In genomic region chr2:233061007-233061590, GRCh38 we compare ENCODE assay signal across 8 cellular contexts. TPM values are rescaled to one million over a fixed set of nuclear protein-coding genes. Genes with fewer than 3 reads are reported as not detected.
DNase-seq lines count a peak whose midpoint lies in the region; ATAC-seq, FAIRE-seq and TF ChIP-seq lines count a peak whose summit lies in the region.

No MANE protein-coding gene starts in this region.

- BruUV-seq in endothelial cell of umbilical vein (replicated peaks; lab: Mats Ljungman, UMichigan) = no TSS peak

- no peak for ATAC-seq in GM21529 (IDR thresholded peaks at IDR 0.05; ENCODE audit: unreplicated experiment)

- peak overlapping the region; percentile 75 for H3K4me2 ChIP-seq in endothelial cell of umbilical vein (ENCODE audit: insufficient read depth, low read length)

- H3K27me3 ChIP-seq in endothelial cell of umbilical vein (ENCODE audit: control insufficient read depth in 2 of 2, insufficient read depth in 2 of 2, low read length in 2 of 2) = no peaks in the 10 kb centered on the region

- CTCF ChIA-PET in endothelial cell of umbilical vein (lab: Charles Lee) = interaction anchor here (0.6 to 4.3 kb wide), 15 partner anchors 8 to 251 kb away, joined by 3 to 30 read pairs (median 5); partner anchors contain the start of gene ATG16L1

- H3K9me1 ChIP-seq in endothelial cell of umbilical vein (replicated peaks; ENCODE audit: control insufficient read depth, extremely low read depth, insufficient read depth, low read length) = no peaks in the 10 kb centered on the region

- peak overlapping the region; percentile 21 to 65 (median 55) for H3K4me3 ChIP-seq in endothelial cell of umbilical vein (replicated peaks in 1 of 3; ENCODE audit: insufficient read depth in 1 of 3, low read depth in 1 of 3, low read length in 3 of 3)

- POLR2A ChIA-PET in endothelial cell of umbilical vein (lab: Charles Lee) = interaction anchor here (1.4 to 1.6 kb wide), 2 partner anchors 9 to 15 kb away, joined by 6 to 7 read pairs; no protein-coding TSS in a partner anchor

- peak overlapping the region; percentile 1 for H2AFZ ChIP-seq in endothelial cell of umbilical vein (ENCODE audit: low read depth, low read length)

- peak; percentile 15 for FAIRE-seq in endothelial cell of umbilical vein (lab: Jason Lieb, UNC)

- H3K36me3 ChIP-seq in KOPT-K1 (ENCODE audit: insufficient read depth, low read length) (peaks cover 38% of the 10 kb centered on the region), endothelial cell of umbilical vein (ENCODE audit: control insufficient read depth in 2 of 2, extremely low read depth in 1 of 2, insufficient read depth in 2 of 2, low read length in 2 of 2) (peaks cover 0 to 4% of the 10 kb centered on the region in 2 experiments)

- no peak for TF ChIP-seq POLR2A in endothelial cell of umbilical vein (IDR thresholded peaks at IDR 0.05; ENCODE audit: low read depth, low read length)

- intact Hi-C loops in endothelial cell of umbilical vein (cut with micrococcal nuclease) = loop anchor here (1.0 to 2.0 kb wide), 3 partner anchors 16 to 190 kb away; partner anchors contain the start of gene ATG16L1

- DNase-seq in activated CD4-positive, alpha-beta T cell treated with anti-CD3 and anti-CD28 coated beads for 48 hours = peak; percentile 59
- no peak for DNase-seq in activated CD4-positive, alpha-beta T cell treated with anti-CD3 and anti-CD28 coated beads for 1 hour
- DNase-seq in endothelial cell of umbilical vein (ENCODE audit: low read depth, low spot score) = peak; percentile 40
- peak in 1 of 49 donors; percentile 23 for DNase-seq in substantia nigra (lab: John Stamatoyannopoulos, UW)
- no peak for DNase-seq in NCI-H2029 (lab: John Stamatoyannopoulos, UW)
- no peak for DNase-seq in H4 (ENCODE audit: low spot score)

- no peaks in the 10 kb centered on the region for H4K20me1 ChIP-seq in endothelial cell of umbilical vein (replicated peaks; ENCODE audit: control insufficient read depth, extremely low read depth, insufficient read depth, low read length)

- dilution Hi-C loops in endothelial cell of umbilical vein (cut with MboI; ENCODE audit: extremely low pct_ligation_motif_present, low sequenced_read_pairs) = no loop called here

- H3K27ac ChIP-seq in KOPT-K1 (ENCODE audit: low read depth, low read length, poor library complexity, severe bottlenecking) (peak overlapping the region; percentile 99), endothelial cell of umbilical vein (ENCODE audit: insufficient read depth, low read depth, low read length) (peak overlapping the region; percentile 29), substantia nigra (ENCODE audit: low read depth, low read length, poor library complexity, severe bottlenecking) (peak overlapping the region; percentile 69)

- H3K4me1 ChIP-seq in endothelial cell of umbilical vein (ENCODE audit: control insufficient read depth, extremely low read depth, insufficient read depth, low read length) = peaks cover 32% of the 10 kb centered on the region

- no peak for TF ChIP-seq CTCF in endothelial cell of umbilical vein (IDR thresholded peaks at IDR 0.05; ENCODE audit: extremely low read depth in 1 of 2, insufficient read depth in 1 of 2, low read depth in 1 of 2, low read length in 2 of 2)

- H3K9ac ChIP-seq in endothelial cell of umbilical vein (replicated peaks; ENCODE audit: extremely low read depth, insufficient read depth, low read length) = peak overlapping the region; percentile 44

- H3K9me3 ChIP-seq in KOPT-K1 (ENCODE audit: insufficient read depth, low read length, poor library complexity, severe bottlenecking) = no peaks in the 10 kb centered on the region
- no peaks in the 10 kb centered on the region for H3K9me3 ChIP-seq in endothelial cell of umbilical vein (replicated peaks; ENCODE audit: control insufficient read depth, insufficient read depth, low read length)

- H3K79me2 ChIP-seq in endothelial cell of umbilical vein (ENCODE audit: control insufficient read depth, insufficient read depth, low read length) = peaks cover 30% of the 10 kb centered on the region

TF ChIP-seq in endothelial cell of umbilical vein, 7 proteins besides CTCF, POLR2A, EP300 and RAD21:
- TF ChIP-seq MAX (IDR thresholded peaks at IDR 0.05; ENCODE audit: insufficient read depth, insufficient read length) (no peak), POLR2AphosphoS5 (IDR thresholded peaks at IDR 0.05; ENCODE audit: insufficient read depth, low read depth, low read length) (no peak), JUN (IDR thresholded peaks at IDR 0.05; ENCODE audit: borderline replicate concordance, insufficient read depth, insufficient read length, low read depth) (no peak), EZH2 (IDR thresholded peaks at IDR 0.05; ENCODE audit: borderline replicate concordance, low read depth, low read length, severe bottlenecking) (no peak)

RNA-seq across cellular contexts. Expression of gene INPP5D, which starts 1.0 kb away (rescaled TPM):
- 43.3 and 46.6 TPM in 2 replicates for total RNA-seq in endothelial cell of umbilical vein
- polyA plus RNA-seq in endothelial cell of umbilical vein = 10.6 and 13.9 TPM in 2 replicates
- polyA plus RNA-seq in endothelial cell of umbilical vein (2011; cell fraction: cytosol; rRNA removed) = 11.0 and 12.0 TPM in 2 replicates
- 49.8 and 57.0 TPM in 2 replicates for polyA plus RNA-seq in endothelial cell of umbilical vein (2011; cell fraction: nucleus; rRNA removed)
- polyA plus RNA-seq in endothelial cell of umbilical vein (2012) = 19.0 and 27.4 TPM in 2 replicates
- 59.2 and 63.4 TPM in 2 replicates for polyA minus RNA-seq in endothelial cell of umbilical vein
- not detected for polyA minus RNA-seq in endothelial cell of umbilical vein (2011; cell fraction: cytosol; rRNA and poly(A)+ RNA removed)
- 45.5 and 56.7 TPM in 2 replicates for polyA minus RNA-seq in endothelial cell of umbilical vein (2011; cell fraction: nucleus; rRNA and poly(A)+ RNA removed)
- 0.46 TPM in 1 of 2 replicates, not detected in the other for total RNA-seq in H4 (2014; rRNA removed; shearing (Covaris generic))

RNA-seq across cellular contexts. Expression of gene NEU2, which starts 28.6 kb away (rescaled TPM):
- total RNA-seq in endothelial cell of umbilical vein = not detected in 2 replicates
- polyA plus RNA-seq in endothelial cell of umbilical vein = not detected in 2 replicates
- not detected in 2 replicates for polyA plus RNA-seq in endothelial cell of umbilical vein (2011; cell fraction: cytosol; rRNA removed)
- not detected in 2 replicates for polyA plus RNA-seq in endothelial cell of umbilical vein (2011; cell fraction: nucleus; rRNA removed)
- polyA plus RNA-seq in endothelial cell of umbilical vein (2012) = not detected in 2 replicates
- polyA minus RNA-seq in endothelial cell of umbilical vein = not detected in 2 replicates
- not detected for polyA minus RNA-seq in endothelial cell of umbilical vein (2011; cell fraction: cytosol; rRNA and poly(A)+ RNA removed)
- polyA minus RNA-seq in endothelial cell of umbilical vein (2011; cell fraction: nucleus; rRNA and poly(A)+ RNA removed) = not detected in 2 replicates
- total RNA-seq in H4 (2014; rRNA removed; shearing (Covaris generic)) = not detected in 2 replicates

RNA-seq across cellular contexts. Expression of gene NGEF, which starts 48.0 kb away (rescaled TPM):
- total RNA-seq in endothelial cell of umbilical vein = 0.18 and 0.22 TPM in 2 replicates
- 0.13 and 0.41 TPM in 2 replicates for polyA plus RNA-seq in endothelial cell of umbilical vein
- polyA plus RNA-seq in endothelial cell of umbilical vein (2011; cell fraction: cytosol; rRNA removed) = 0.28 and 0.40 TPM in 2 replicates
- polyA plus RNA-seq in endothelial cell of umbilical vein (2011; cell fraction: nucleus; rRNA removed) = 0.32 and 0.59 TPM in 2 replicates
- polyA plus RNA-seq in endothelial cell of umbilical vein (2012) = not detected in 2 replicates
- polyA minus RNA-seq in endothelial cell of umbilical vein = 0.79 and 1.6 TPM in 2 replicates
- not detected for polyA minus RNA-seq in endothelial cell of umbilical vein (2011; cell fraction: cytosol; rRNA and poly(A)+ RNA removed)
- polyA minus RNA-seq in endothelial cell of umbilical vein (2011; cell fraction: nucleus; rRNA and poly(A)+ RNA removed) = not detected in 2 replicates
- total RNA-seq in H4 (2014; rRNA removed; shearing (Covaris generic)) = 1.3 and 3.3 TPM in 2 replicates

Comparison
In these comparisons a context has a peak if more than half of its experiments do, and no peak if none do; other contexts are left out.
1. DNase-seq: peak in activated CD4-positive, alpha-beta T cell treated with anti-CD3 and anti-CD28 coated beads for 48 hours (single experiment) and endothelial cell of umbilical vein (single experiment); none in activated CD4-positive, alpha-beta T cell treated with anti-CD3 and anti-CD28 coated beads for 1 hour (single experiment), NCI-H2029 (single experiment) and H4 (single experiment).
2. H3K27ac ChIP-seq: peak in every context shown above with its lines; median percentile 99 in KOPT-K1; 69 in substantia nigra; 29 in endothelial cell of umbilical vein.
3. RNA of gene INPP5D, which starts 1.0 kb away (total RNA-seq): 43.3 to 46.6 TPM in endothelial cell of umbilical vein; 0.46 TPM in H4; every median in the first group is over 10 times any median in the second.